1 cellular context compared by ENCODE assay signal in the genomic region with DNA sequence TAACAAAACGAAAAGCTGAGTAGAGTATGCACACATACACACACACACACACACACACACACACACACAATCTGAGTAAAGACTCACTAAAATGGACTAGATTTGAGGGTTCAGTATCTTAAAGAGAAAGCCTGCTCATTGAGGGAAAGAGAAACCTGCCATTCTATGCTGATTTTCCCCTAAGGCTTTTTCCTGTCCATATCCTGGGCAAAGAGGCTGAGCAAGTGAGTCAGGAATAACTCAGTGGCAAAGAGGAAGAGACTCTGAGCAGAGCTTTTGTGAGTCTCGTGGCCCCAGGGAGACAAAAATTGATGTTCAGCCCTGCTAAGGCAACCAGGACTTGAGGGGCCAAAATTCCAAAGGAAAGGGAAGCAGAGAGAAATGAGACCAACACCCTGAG.
A peak's percentile ranks its signal among the peaks of the same experiment; 100 is the strongest.
TF ChIP-seq lines count a peak whose summit lies in the region.

No MANE protein-coding gene starts in this region.

TF ChIP-seq in HEK293, 187 proteins besides CTCF, POLR2A, EP300 and RAD21 (continued from another document):
- TF ChIP-seq, protein P1, sequence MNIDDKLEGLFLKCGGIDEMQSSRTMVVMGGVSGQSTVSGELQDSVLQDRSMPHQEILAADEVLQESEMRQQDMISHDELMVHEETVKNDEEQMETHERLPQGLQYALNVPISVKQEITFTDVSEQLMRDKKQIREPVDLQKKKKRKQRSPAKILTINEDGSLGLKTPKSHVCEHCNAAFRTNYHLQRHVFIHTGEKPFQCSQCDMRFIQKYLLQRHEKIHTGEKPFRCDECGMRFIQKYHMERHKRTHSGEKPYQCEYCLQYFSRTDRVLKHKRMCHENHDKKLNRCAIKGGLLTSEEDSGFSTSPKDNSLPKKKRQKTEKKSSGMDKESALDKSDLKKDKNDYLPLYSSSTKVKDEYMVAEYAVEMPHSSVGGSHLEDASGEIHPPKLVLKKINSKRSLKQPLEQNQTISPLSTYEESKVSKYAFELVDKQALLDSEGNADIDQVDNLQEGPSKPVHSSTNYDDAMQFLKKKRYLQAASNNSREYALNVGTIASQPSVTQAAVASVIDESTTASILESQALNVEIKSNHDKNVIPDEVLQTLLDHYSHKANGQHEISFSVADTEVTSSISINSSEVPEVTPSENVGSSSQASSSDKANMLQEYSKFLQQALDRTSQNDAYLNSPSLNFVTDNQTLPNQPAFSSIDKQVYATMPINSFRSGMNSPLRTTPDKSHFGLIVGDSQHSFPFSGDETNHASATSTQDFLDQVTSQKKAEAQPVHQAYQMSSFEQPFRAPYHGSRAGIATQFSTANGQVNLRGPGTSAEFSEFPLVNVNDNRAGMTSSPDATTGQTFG (tag by site-specific recombination; IDR thresholded peaks at IDR 0.05; ENCODE audit: borderline replicate concordance): no peak
- TF ChIP-seq ZNF558 (tag by site-specific recombination; IDR thresholded peaks at IDR 0.05) (no peak), ZNF214 (tag by site-specific recombination; IDR thresholded peaks at IDR 0.05; ENCODE audit: borderline replicate concordance) (no peak), MEIS1 (CRISPR knock-in tag; IDR thresholded peaks at IDR 0.05; ENCODE audit: borderline replicate concordance) (no peak)
- TF ChIP-seq, protein P2, sequence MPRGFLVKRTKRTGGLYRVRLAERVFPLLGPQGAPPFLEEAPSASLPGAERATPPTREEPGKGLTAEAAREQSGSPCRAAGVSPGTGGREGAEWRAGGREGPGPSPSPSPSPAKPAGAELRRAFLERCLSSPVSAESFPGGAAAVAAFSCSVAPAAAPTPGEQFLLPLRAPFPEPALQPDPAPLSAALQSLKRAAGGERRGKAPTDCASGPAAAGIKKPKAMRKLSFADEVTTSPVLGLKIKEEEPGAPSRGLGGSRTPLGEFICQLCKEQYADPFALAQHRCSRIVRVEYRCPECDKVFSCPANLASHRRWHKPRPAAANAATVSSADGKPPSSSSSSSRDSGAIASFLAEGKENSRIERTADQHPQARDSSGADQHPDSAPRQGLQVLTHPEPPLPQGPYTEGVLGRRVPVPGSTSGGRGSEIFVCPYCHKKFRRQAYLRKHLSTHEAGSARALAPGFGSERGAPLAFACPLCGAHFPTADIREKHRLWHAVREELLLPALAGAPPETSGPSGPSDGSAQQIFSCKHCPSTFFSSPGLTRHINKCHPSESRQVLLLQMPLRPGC (tag by site-specific recombination; IDR thresholded peaks at IDR 0.05): no peak
- TF ChIP-seq, protein P3, sequence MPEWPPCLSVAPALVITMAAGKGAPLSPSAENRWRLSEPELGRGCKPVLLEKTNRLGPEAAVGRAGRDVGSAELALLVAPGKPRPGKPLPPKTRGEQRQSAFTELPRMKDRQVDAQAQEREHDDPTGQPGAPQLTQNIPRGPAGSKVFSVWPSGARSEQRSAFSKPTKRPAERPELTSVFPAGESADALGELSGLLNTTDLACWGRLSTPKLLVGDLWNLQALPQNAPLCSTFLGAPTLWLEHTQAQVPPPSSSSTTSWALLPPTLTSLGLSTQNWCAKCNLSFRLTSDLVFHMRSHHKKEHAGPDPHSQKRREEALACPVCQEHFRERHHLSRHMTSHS (tag by site-specific recombination; IDR thresholded peaks at IDR 0.05): no peak
- TF ChIP-seq, protein P4, sequence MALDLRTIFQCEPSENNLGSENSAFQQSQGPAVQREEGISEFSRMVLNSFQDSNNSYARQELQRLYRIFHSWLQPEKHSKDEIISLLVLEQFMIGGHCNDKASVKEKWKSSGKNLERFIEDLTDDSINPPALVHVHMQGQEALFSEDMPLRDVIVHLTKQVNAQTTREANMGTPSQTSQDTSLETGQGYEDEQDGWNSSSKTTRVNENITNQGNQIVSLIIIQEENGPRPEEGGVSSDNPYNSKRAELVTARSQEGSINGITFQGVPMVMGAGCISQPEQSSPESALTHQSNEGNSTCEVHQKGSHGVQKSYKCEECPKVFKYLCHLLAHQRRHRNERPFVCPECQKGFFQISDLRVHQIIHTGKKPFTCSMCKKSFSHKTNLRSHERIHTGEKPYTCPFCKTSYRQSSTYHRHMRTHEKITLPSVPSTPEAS (tag by site-specific recombination; IDR thresholded peaks at IDR 0.05): 0 out of 2 replicates have a peak, but pooled peaks have one; percentile 15
